ENCODE assay signal across 30 cellular contexts in genomic region chr4:184062769-184063168, GRCh38.
"Had no signal": no experiment of that assay in that cellular context is flagged by ENCODE, and none has a peak within 500 bp of the region (broad histone marks: within the 10 kb centered on the region; RNA-seq: fewer than 3 reads in every experiment).

No MANE protein-coding gene starts in this region.

- H3K36me3 ChIP-seq: ascending aorta, breast epithelium, cardiac muscle cell, colonic mucosa had no signal

- H3K4me3 ChIP-seq: ascending aorta, breast epithelium, cardiac muscle cell, colonic mucosa had no signal

- H3K4me1 ChIP-seq: ascending aorta, breast epithelium, colonic mucosa had no signal

- H3K4me3 Mint-ChIP-seq: activated CD4-positive, alpha-beta memory T cell treated with anti-CD3 and anti-CD28 coated beads for 36 hours; activated CD4-positive, alpha-beta T cell treated with anti-CD3 and anti-CD28 coated beads for 36 hours; activated CD4-positive, alpha-beta T cell treated with anti-CD3 and anti-CD28 coated beads, Interleukin-2, amount 10 ng/mL, durations not matched to agents 24 days and 14 days; activated CD8-positive, alpha-beta T cell treated with anti-CD3 and anti-CD28 coated beads, Interleukin-2, amount 10 ng/mL, durations not matched to agents 7 days and 5 days; activated naive CD4-positive, alpha-beta T cell treated with anti-CD3 and anti-CD28 coated beads, Interleukin-2, amount 10 ng/mL, durations not matched to agents 7 days and 5 days; activated naive CD8-positive, alpha-beta T cell treated with anti-CD3 and anti-CD28 coated beads, Interleukin-2, amount 10 ng/mL, durations not matched to agents 7 days and 5 days; activated T-cell treated with anti-CD3 and anti-CD28 coated beads, Interleukin-2, amount 50 U/mL, for 24 hours; activated T-cell treated with anti-CD3 and anti-CD28 coated beads, Interleukin-2, amount 50 U/mL, for 72 hours; brain; endodermal cell; T-helper 17 cell; T-helper 2 cell treated with Interferon-gamma antibody and Interleukin-4, amounts not matched to agents 5 μg/mL and 100 μg/mL, for 36 hours had no signal

- H3K27me3 Mint-ChIP-seq: brain had no signal

- H3K27ac Mint-ChIP-seq: activated CD4-positive, alpha-beta memory T cell treated with anti-CD3 and anti-CD28 coated beads for 36 hours; activated CD4-positive, alpha-beta T cell treated with anti-CD3 and anti-CD28 coated beads for 36 hours; activated CD4-positive, alpha-beta T cell treated with anti-CD3 and anti-CD28 coated beads, Interleukin-2, amount 10 ng/mL, durations not matched to agents 24 days and 14 days; activated CD8-positive, alpha-beta T cell treated with anti-CD3 and anti-CD28 coated beads, Interleukin-2, amount 10 ng/mL, durations not matched to agents 7 days and 5 days; activated naive CD4-positive, alpha-beta T cell treated with anti-CD3 and anti-CD28 coated beads, Interleukin-2, amount 10 ng/mL, durations not matched to agents 7 days and 5 days; activated naive CD8-positive, alpha-beta T cell treated with anti-CD3 and anti-CD28 coated beads, Interleukin-2, amount 10 ng/mL, durations not matched to agents 7 days and 5 days; activated T-cell treated with anti-CD3 and anti-CD28 coated beads, Interleukin-2, amount 50 U/mL, for 24 hours; activated T-cell treated with anti-CD3 and anti-CD28 coated beads, Interleukin-2, amount 50 U/mL, for 72 hours; brain; endodermal cell; T-helper 17 cell; T-helper 2 cell treated with Interferon-gamma antibody and Interleukin-4, amounts not matched to agents 5 μg/mL and 100 μg/mL, for 36 hours had no signal

- H3K9me3 Mint-ChIP-seq: activated CD4-positive, alpha-beta memory T cell treated with anti-CD3 and anti-CD28 coated beads for 36 hours; activated CD4-positive, alpha-beta T cell treated with anti-CD3 and anti-CD28 coated beads, Interleukin-2, amount 10 ng/mL, durations not matched to agents 24 days and 14 days; activated naive CD4-positive, alpha-beta T cell treated with anti-CD3 and anti-CD28 coated beads, Interleukin-2, amount 10 ng/mL, durations not matched to agents 7 days and 5 days; activated naive CD4-positive, alpha-beta T cell treated with anti-CD3 and anti-CD28 coated beads, Interleukin-2, amount 50 U/mL, for 72 hours; activated naive CD8-positive, alpha-beta T cell treated with anti-CD3 and anti-CD28 coated beads, Interleukin-2, amount 10 ng/mL, durations not matched to agents 7 days and 5 days; activated T-cell treated with anti-CD3 and anti-CD28 coated beads, Interleukin-2, amount 50 U/mL, for 24 hours; activated T-cell treated with anti-CD3 and anti-CD28 coated beads, Interleukin-2, amount 50 U/mL, for 72 hours; endodermal cell; T-helper 2 cell treated with Interferon-gamma antibody and Interleukin-4, amounts not matched to agents 5 μg/mL and 100 μg/mL, for 36 hours had no signal

- H3K27ac ChIP-seq: ascending aorta, breast epithelium, cardiac muscle cell, colonic mucosa had no signal

- H3K27me3 ChIP-seq: ascending aorta, breast epithelium, cardiac muscle cell, colonic mucosa had no signal

- FAIRE-seq: frontal cortex had no signal

- DNase-seq: activated CD4-positive, alpha-beta memory T cell treated with anti-CD3 and anti-CD28 coated beads for 36 hours; activated CD4-positive, alpha-beta T cell treated with anti-CD3 and anti-CD28 coated beads for 36 hours; activated CD4-positive, alpha-beta T cell treated with anti-CD3 and anti-CD28 coated beads, Interleukin-2, amount 10 ng/mL, durations not matched to agents 24 days and 14 days; activated CD4-positive, CD25-positive, alpha-beta regulatory T cell; activated CD4-positive, CD25-positive, alpha-beta regulatory T cell treated with anti-CD3 and anti-CD28 coated beads, Interleukin-2, amount 50 U/mL, for 72 hours; activated CD8-positive, alpha-beta memory T cell treated with anti-CD3 and anti-CD28 coated beads, Interleukin-2, amount 50 U/mL, for 48 hours; activated CD8-positive, alpha-beta T cell treated with anti-CD3 and anti-CD28 coated beads, Interleukin-2, amount 10 ng/mL, durations not matched to agents 7 days and 5 days; activated gamma-delta T cell; activated naive CD4-positive, alpha-beta T cell; activated naive CD4-positive, alpha-beta T cell treated with anti-CD3 and anti-CD28 coated beads, Interleukin-2, amount 10 ng/mL, durations not matched to agents 7 days and 5 days; activated naive CD8-positive, alpha-beta T cell treated with anti-CD3 and anti-CD28 coated beads, Interleukin-2, amount 10 ng/mL, durations not matched to agents 7 days and 5 days; activated T-cell treated with anti-CD3 and anti-CD28 coated beads for 4 hours; activated T-cell treated with anti-CD3 and anti-CD28 coated beads, Interleukin-2, amount 50 U/mL, for 24 hours; activated T-cell treated with anti-CD3 and anti-CD28 coated beads, Interleukin-2, amount 50 U/mL, for 72 hours; central memory CD4-positive, alpha-beta T cell; cerebellar nuclear complex; colonic mucosa; effector memory CD4-positive, alpha-beta T cell; endodermal cell; head of caudate nucleus; T-helper 17 cell; T1000 had no signal

- H3K36me3 Mint-ChIP-seq: activated CD4-positive, alpha-beta memory T cell treated with anti-CD3 and anti-CD28 coated beads for 36 hours; activated naive CD4-positive, alpha-beta T cell treated with anti-CD3 and anti-CD28 coated beads, Interleukin-2, amount 10 ng/mL, durations not matched to agents 7 days and 5 days; activated naive CD4-positive, alpha-beta T cell treated with anti-CD3 and anti-CD28 coated beads, Interleukin-2, amount 50 U/mL, for 72 hours; activated naive CD8-positive, alpha-beta T cell treated with anti-CD3 and anti-CD28 coated beads, Interleukin-2, amount 10 ng/mL, durations not matched to agents 7 days and 5 days had no signal

- ATAC-seq: activated CD4-positive, alpha-beta T cell treated with anti-CD3 and anti-CD28 coated beads for 36 hours; activated CD8-positive, alpha-beta T cell treated with anti-CD3 and anti-CD28 coated beads, Interleukin-2, amount 10 ng/mL, durations not matched to agents 7 days and 5 days; activated naive CD4-positive, alpha-beta T cell treated with anti-CD3 and anti-CD28 coated beads, Interleukin-2, amount 50 U/mL, for 72 hours; activated T-cell treated with anti-CD3 and anti-CD28 coated beads, Interleukin-2, amount 50 U/mL, for 72 hours; esophagus mucosa; T-helper 17 cell had no signal

- H3K9me3 ChIP-seq: ascending aorta, breast epithelium, colonic mucosa had no signal

- H3K4me1 Mint-ChIP-seq: activated CD4-positive, alpha-beta T cell treated with anti-CD3 and anti-CD28 coated beads for 36 hours; activated CD4-positive, alpha-beta T cell treated with anti-CD3 and anti-CD28 coated beads, Interleukin-2, amount 10 ng/mL, durations not matched to agents 24 days and 14 days; activated naive CD4-positive, alpha-beta T cell treated with anti-CD3 and anti-CD28 coated beads, Interleukin-2, amount 10 ng/mL, durations not matched to agents 7 days and 5 days; activated naive CD8-positive, alpha-beta T cell treated with anti-CD3 and anti-CD28 coated beads, Interleukin-2, amount 10 ng/mL, durations not matched to agents 7 days and 5 days; brain; T-helper 17 cell had no signal
